Comparison of ENCODE assay signal across 8 cellular contexts in genomic region chr21:38831526-38832467, GRCh38. TPM values are rescaled to one million over a fixed set of nuclear protein-coding genes. Genes with fewer than 3 reads are reported as not detected.
DNase-seq lines count a peak whose midpoint lies in the region; ATAC-seq and TF ChIP-seq lines count a peak whose summit lies in the region.

No MANE protein-coding gene starts in this region.

- CTCF ChIA-PET in activated CD4-positive, alpha-beta T cell treated with anti-CD3 and anti-CD28 coated beads for 36 hours (lab: Charles Lee): interaction anchor here (0.8 to 0.9 kb wide), 3 partner anchors 10 to 97 kb away, joined by 3 to 6 read pairs (median 4); no protein-coding TSS in a partner anchor

- no peaks in the 10 kb centered on the region for H3K27me3 ChIP-seq in hepatocyte

- no peaks in the 10 kb centered on the region for H3K36me3 ChIP-seq in hepatocyte (replicated peaks; ENCODE audit: insufficient read depth, low read depth)

- no peak overlapping the region for H2AFZ ChIP-seq in hepatocyte

- H3K4me1 Mint-ChIP-seq in activated CD4-positive, alpha-beta T cell treated with anti-CD3 and anti-CD28 coated beads for 36 hours: peaks cover 17% of the 10 kb centered on the region
- peaks cover 10% of the 10 kb centered on the region for H3K4me1 Mint-ChIP-seq in activated naive CD8-positive, alpha-beta T cell (ENCODE audit: low read depth)
- no peaks in the 10 kb centered on the region for H3K4me1 Mint-ChIP-seq in endothelial cell (ENCODE audit: unreplicated experiment)

- 73% methylated on average over 7 of the region's 7 CpGs for WGBS in hepatocyte (ENCODE audit: low lambda C conversion rate, missing lambda C conversion rate)

- H3K4me3 ChIP-seq in hepatocyte: no peak overlapping the region

- peak overlapping the region; percentile 86 for H3K27ac Mint-ChIP-seq in activated CD4-positive, alpha-beta T cell treated with anti-CD3 and anti-CD28 coated beads for 36 hours
- H3K27ac Mint-ChIP-seq in activated naive CD8-positive, alpha-beta T cell: peak overlapping the region; percentile 41
- H3K27ac Mint-ChIP-seq in endothelial cell (ENCODE audit: unreplicated experiment): no peak overlapping the region

- H3K27me3 Mint-ChIP-seq in activated CD4-positive, alpha-beta T cell treated with anti-CD3 and anti-CD28 coated beads for 36 hours: no peaks in the 10 kb centered on the region
- H3K27me3 Mint-ChIP-seq in activated naive CD8-positive, alpha-beta T cell: peaks cover 8% of the 10 kb centered on the region
- no peaks in the 10 kb centered on the region for H3K27me3 Mint-ChIP-seq in endothelial cell (ENCODE audit: unreplicated experiment)

- H3K9me3 Mint-ChIP-seq in activated CD4-positive, alpha-beta T cell treated with anti-CD3 and anti-CD28 coated beads for 36 hours (ENCODE audit: low read depth): peaks cover 7% of the 10 kb centered on the region
- H3K9me3 Mint-ChIP-seq in activated naive CD8-positive, alpha-beta T cell (ENCODE audit: low read depth): no peaks in the 10 kb centered on the region
- no peaks in the 10 kb centered on the region for H3K9me3 Mint-ChIP-seq in endothelial cell (ENCODE audit: unreplicated experiment)

- no peaks in the 10 kb centered on the region for H3K36me3 Mint-ChIP-seq in activated CD4-positive, alpha-beta T cell treated with anti-CD3 and anti-CD28 coated beads for 36 hours (ENCODE audit: low read depth)
- H3K36me3 Mint-ChIP-seq in activated naive CD8-positive, alpha-beta T cell: peaks cover 4% of the 10 kb centered on the region
- no peaks in the 10 kb centered on the region for H3K36me3 Mint-ChIP-seq in endothelial cell (ENCODE audit: low read depth, unreplicated experiment)

- H3K9me3 ChIP-seq in hepatocyte (ENCODE audit: low read depth): no peaks in the 10 kb centered on the region

- peak; percentile 75 for DNase-seq in activated CD4-positive, alpha-beta T cell treated with anti-CD3 and anti-CD28 coated beads for 36 hours
- DNase-seq in activated CD4-positive, alpha-beta T cell treated with anti-CD3 and anti-CD28 coated beads for 1 hour: no peak
- DNase-seq in NCI-H524 (lab: John Stamatoyannopoulos, UW) (peak; percentile 35 to 75), hepatocyte (ENCODE audit: low spot score) (peak; percentile 89), endothelial cell (ENCODE audit: low spot score) (no peak)
- peak; percentile 61 for DNase-seq in stimulated activated CD8-positive, alpha-beta memory T cell treated with anti-CD3 and anti-CD28 coated beads, Interleukin-4, amount 100 ng/mL, for 48 hours

- H3K4me1 ChIP-seq in hepatocyte (ENCODE audit: insufficient read depth): peaks cover 10% of the 10 kb centered on the region

- intact Hi-C loops in activated CD4-positive, alpha-beta T cell treated with anti-CD3 and anti-CD28 coated beads for 36 hours (cut with DNase I, micrococcal nuclease): loop anchor here (1.0 to 2.0 kb wide), 3 partner anchors 27 to 65 kb away; partner anchors contain the start of gene ETS2 (in 1 of the 2)

- TF ChIP-seq CTCF in hepatocyte (IDR thresholded peaks at IDR 0.05; ENCODE audit: poor library complexity) (no peak), endothelial cell (IDR thresholded peaks at IDR 0.05; ENCODE audit: unreplicated experiment) (no peak)

- no peaks in the 10 kb centered on the region for H4K20me1 ChIP-seq in hepatocyte (ENCODE audit: insufficient read depth, poor library complexity, severe bottlenecking)

- ATAC-seq in activated CD4-positive, alpha-beta T cell treated with anti-CD3 and anti-CD28 coated beads for 36 hours: peak; percentile 97
- peak; percentile 89 for ATAC-seq in HG02870 (IDR thresholded peaks at IDR 0.05; ENCODE audit: unreplicated experiment)

- H3K9me2 ChIP-seq in hepatocyte (replicated peaks; ENCODE audit: insufficient read depth): no peaks in the 10 kb centered on the region

- no peak overlapping the region for H3K4me2 ChIP-seq in hepatocyte

- H3K4me3 Mint-ChIP-seq in activated CD4-positive, alpha-beta T cell treated with anti-CD3 and anti-CD28 coated beads for 36 hours: no peak overlapping the region
- no peak overlapping the region for H3K4me3 Mint-ChIP-seq in activated naive CD8-positive, alpha-beta T cell
- H3K4me3 Mint-ChIP-seq in endothelial cell (ENCODE audit: unreplicated experiment): no peak overlapping the region

- H3K27ac ChIP-seq in hepatocyte: peak overlapping the region; percentile 84

- POLR2A ChIA-PET in activated CD4-positive, alpha-beta T cell treated with anti-CD3 and anti-CD28 coated beads for 36 hours (lab: Charles Lee): interaction anchor here (0.5 kb wide), 1 partner anchor 23 kb away, joined by 3 read pairs; no protein-coding TSS in a partner anchor

- H3K79me2 ChIP-seq in hepatocyte: no peaks in the 10 kb centered on the region

RNA-seq across cellular contexts. Expression of gene ETS2, which starts 26.1 kb away (rescaled TPM):
- total RNA-seq in activated CD4-positive, alpha-beta T cell treated with anti-CD3 and anti-CD28 coated beads for 36 hours: 10 to 100 TPM; 44.7 to 61.9 TPM
- total RNA-seq in hepatocyte (91.9 and 95.1 TPM in 2 replicates), endothelial cell (ENCODE audit: unreplicated experiment) (74.2 TPM)
- 104 and 106 TPM in 2 replicates for polyA plus RNA-seq in hepatocyte

Comparison
In these comparisons a context has a peak if more than half of its experiments do, and no peak if none do; other contexts are left out.
1. DNase-seq: peak in activated CD4-positive, alpha-beta T cell treated with anti-CD3 and anti-CD28 coated beads for 36 hours (single experiment), NCI-H524 (2 of 2), hepatocyte (single experiment) and stimulated activated CD8-positive, alpha-beta memory T cell treated with anti-CD3 and anti-CD28 coated beads, Interleukin-4, amount 100 ng/mL, for 48 hours (single experiment); none in activated CD4-positive, alpha-beta T cell treated with anti-CD3 and anti-CD28 coated beads for 1 hour (single experiment) and endothelial cell (single experiment).